Comparison of ENCODE assay signal across 1 cellular context in the genomic region with DNA sequence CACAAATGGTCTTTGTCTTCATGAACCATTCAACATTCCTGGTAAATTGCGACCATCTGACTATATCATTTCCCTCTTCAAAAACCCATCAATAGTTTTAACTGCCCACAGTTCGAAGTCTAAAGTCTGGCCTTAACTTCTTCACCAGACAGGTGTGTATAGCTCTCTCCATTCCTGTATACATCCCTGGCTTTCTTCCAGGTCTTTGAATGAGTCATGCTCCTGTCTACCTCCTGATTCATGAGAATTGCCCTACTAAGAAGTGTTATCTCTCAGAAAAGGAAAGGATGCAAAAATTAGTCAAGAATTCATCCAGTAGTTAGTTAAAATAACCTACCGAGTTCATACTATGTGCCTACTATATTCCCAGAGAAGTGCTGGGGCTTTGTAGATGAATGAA.
TF ChIP-seq lines count a peak whose summit lies in the region.

No MANE protein-coding gene starts in this region.

TF ChIP-seq in HepG2, 621 proteins besides CTCF, POLR2A, EP300 and RAD21 (continued from another document):
- TF ChIP-seq FOSL2 (CRISPR knock-in tag; IDR thresholded peaks at IDR 0.05) = 0 out of 2 replicates have a peak, but pooled peaks have one; percentile 25
